In genomic region chr1:163069142-163069541, GRCh38 we compare ENCODE assay signal across 9 cellular contexts. TPM values are rescaled to one million over a fixed set of nuclear protein-coding genes. Genes with fewer than 3 reads are reported as not detected.
A peak's percentile ranks its signal among the peaks of the same experiment; 100 is the strongest.
DNase-seq lines count a peak whose midpoint lies in the region; ATAC-seq and TF ChIP-seq lines count a peak whose summit lies in the region.
"Had no signal": no experiment of that assay in that cellular context is flagged by ENCODE, and none has a peak within 500 bp of the region (broad histone marks: within the 10 kb centered on the region; RNA-seq: fewer than 3 reads in every experiment).

Gene RGS4 (plus strand): TSS chr1:163069361. CDS start chr1:163069485, 124 bp downstream.

- H3K27me3 ChIP-seq in BE2C: no peaks in the 10 kb centered on the region
- no peaks in the 10 kb centered on the region for H3K27me3 ChIP-seq in kidney epithelial cell (ENCODE audit: control insufficient read depth, insufficient read depth, low read length)
- H3K27me3 ChIP-seq in subcutaneous abdominal adipose tissue (ENCODE audit: control insufficient read depth in 5 of 5, insufficient read depth in 4 of 5, low read length in 5 of 5): peaks cover 0 to 15% (median 10%) of the 10 kb centered on the region in 5 donors

- no peaks in the 10 kb centered on the region for H3K9me3 ChIP-seq in BE2C
- no peaks in the 10 kb centered on the region for H3K9me3 ChIP-seq in subcutaneous abdominal adipose tissue (ENCODE audit: control insufficient read depth in 5 of 5, low read length in 5 of 5)

- H3K27ac ChIP-seq in subcutaneous abdominal adipose tissue (ENCODE audit: low read depth, low read length): no peak within 1 kb of the TSS

- H3K27me3 Mint-ChIP-seq in chondrocyte (ENCODE audit: low read depth): no peaks in the 10 kb centered on the region
- peaks cover 42% of the 10 kb centered on the region for H3K27me3 Mint-ChIP-seq in T-helper 2 cell treated with Interferon-gamma antibody and Interleukin-4, amounts not matched to agents 5 μg/mL and 100 μg/mL, for 36 hours (ENCODE audit: low read depth)

- peak within 1 kb of the TSS; percentile 81 for H3K4me3 ChIP-seq in BE2C (ENCODE audit: low read depth, low read length)
- H3K4me3 ChIP-seq in kidney epithelial cell (ENCODE audit: low read depth, low read length): peak within 1 kb of the TSS; percentile 46
- peak within 1 kb of the TSS in 4 of 5 donors; percentile 18 to 49 (median 28) for H3K4me3 ChIP-seq in subcutaneous abdominal adipose tissue (ENCODE audit: low read depth in 1 of 5, low read length in 5 of 5)

- peaks cover 6% of the 10 kb centered on the region for H3K36me3 Mint-ChIP-seq in chondrocyte (ENCODE audit: low read depth)
- H3K36me3 Mint-ChIP-seq in T-helper 2 cell treated with Interferon-gamma antibody and Interleukin-4, amounts not matched to agents 5 μg/mL and 100 μg/mL, for 36 hours (ENCODE audit: low read depth): no peaks in the 10 kb centered on the region

- H3K27ac Mint-ChIP-seq in chondrocyte (ENCODE audit: unreplicated experiment): peak within 1 kb of the TSS; percentile 13
- no peak within 1 kb of the TSS for H3K27ac Mint-ChIP-seq in T-helper 2 cell treated with Interferon-gamma antibody and Interleukin-4, amounts not matched to agents 5 μg/mL and 100 μg/mL, for 36 hours
- H3K27ac Mint-ChIP-seq: dendritic cell treated with granulocyte-macrophage colony-stimulating factor and Interleukin-4, amounts not matched to agents 40 ng/mL and 50 ng/mL, for 4 days had no signal

- H3K9me3 Mint-ChIP-seq in chondrocyte (ENCODE audit: low read depth): no peaks in the 10 kb centered on the region
- H3K9me3 Mint-ChIP-seq in T-helper 2 cell treated with Interferon-gamma antibody and Interleukin-4, amounts not matched to agents 5 μg/mL and 100 μg/mL, for 36 hours: no peaks in the 10 kb centered on the region
- H3K9me3 Mint-ChIP-seq: dendritic cell treated with granulocyte-macrophage colony-stimulating factor and Interleukin-4, amounts not matched to agents 40 ng/mL and 50 ng/mL, for 4 days had no signal

- TF ChIP-seq CTCF in BE2C (IDR thresholded peaks at IDR 0.05; ENCODE audit: low read depth, low read length): peak; percentile 75
- TF ChIP-seq CTCF in chondrocyte (IDR thresholded peaks at IDR 0.05): peak; percentile 88
- peak; percentile 63 for TF ChIP-seq CTCF in kidney epithelial cell (IDR thresholded peaks at IDR 0.05; ENCODE audit: insufficient read depth, low read length, poor library complexity, severe bottlenecking)

- H3K4me3 Mint-ChIP-seq in chondrocyte (ENCODE audit: unreplicated experiment): peak within 1 kb of the TSS; percentile 62
- H3K4me3 Mint-ChIP-seq in T-helper 2 cell treated with Interferon-gamma antibody and Interleukin-4, amounts not matched to agents 5 μg/mL and 100 μg/mL, for 36 hours: no peak within 1 kb of the TSS
- H3K4me3 Mint-ChIP-seq: dendritic cell treated with granulocyte-macrophage colony-stimulating factor and Interleukin-4, amounts not matched to agents 40 ng/mL and 50 ng/mL, for 4 days had no signal

- DNase-seq in BE2C: peak; percentile 90
- peak; percentile 89 to 95 for DNase-seq in NCI-H2081 (lab: John Stamatoyannopoulos, UW)
- no peak for DNase-seq in chondrocyte (ENCODE audit: low spot score)
- DNase-seq in kidney epithelial cell (ENCODE audit: low read depth): peak; percentile 85
- no peak for DNase-seq in T-helper 2 cell treated with Interferon-gamma antibody and Interleukin-4, amounts not matched to agents 5 μg/mL and 100 μg/mL, for 36 hours (ENCODE audit: low spot score)

- no peak within 1 kb of the TSS for H3K9ac ChIP-seq in subcutaneous abdominal adipose tissue (ENCODE audit: low read length in 5 of 5)

- peaks cover 44% of the 10 kb centered on the region for H3K36me3 ChIP-seq in BE2C
- H3K36me3 ChIP-seq in kidney epithelial cell (ENCODE audit: control insufficient read depth, insufficient read depth, low read length): no peaks in the 10 kb centered on the region
- H3K36me3 ChIP-seq in subcutaneous abdominal adipose tissue (ENCODE audit: control insufficient read depth in 5 of 5, insufficient read depth in 5 of 5, low read length in 5 of 5): no peaks in the 10 kb centered on the region

- H3K4me1 ChIP-seq in BE2C: peaks cover 8% of the 10 kb centered on the region
- peaks cover 0 to 8% (median 0%) of the 10 kb centered on the region in 5 donors for H3K4me1 ChIP-seq in subcutaneous abdominal adipose tissue (ENCODE audit: control insufficient read depth in 5 of 5, insufficient read depth in 5 of 5, low read length in 5 of 5)

- ATAC-seq in GM21390 (IDR thresholded peaks at IDR 0.05; ENCODE audit: unreplicated experiment) (no peak), HG03175 (IDR thresholded peaks at IDR 0.05; ENCODE audit: unreplicated experiment) (no peak)

- peaks cover 37% of the 10 kb centered on the region for H3K4me1 Mint-ChIP-seq in chondrocyte (ENCODE audit: low read depth)
- no peaks in the 10 kb centered on the region for H3K4me1 Mint-ChIP-seq in T-helper 2 cell treated with Interferon-gamma antibody and Interleukin-4, amounts not matched to agents 5 μg/mL and 100 μg/mL, for 36 hours (ENCODE audit: low read depth)

RNA-seq across cellular contexts. Expression of gene RGS4, which starts in this region (rescaled TPM):
- 285 TPM for polyA plus RNA-seq in BE2C (2012; ENCODE audit: insufficient read depth, insufficient read length, low read depth)
- 13.2 to 17.3 TPM (median 14.1 TPM) in 3 replicates for total RNA-seq in chondrocyte
- total RNA-seq in kidney epithelial cell: 6.6 and 20.8 TPM in 2 replicates

Comparison
In these comparisons a context has a peak if more than half of its experiments do, and no peak if none do; other contexts are left out.
1. DNase-seq: peak in BE2C (single experiment), NCI-H2081 (2 of 2) and kidney epithelial cell (single experiment); none in chondrocyte (single experiment) and T-helper 2 cell treated with Interferon-gamma antibody and Interleukin-4, amounts not matched to agents 5 μg/mL and 100 μg/mL, for 36 hours (single experiment).
2. H3K4me3 ChIP-seq: peak in every context shown above with its lines; median percentile 81 in BE2C; 46 in kidney epithelial cell; 28 in subcutaneous abdominal adipose tissue.
3. Peak in every context shown above with its lines, with median percentiles within 50 percentile points of each other: CTCF ChIP-seq.